Comparison of ENCODE assay signal across 26 cellular contexts in the genomic region with DNA sequence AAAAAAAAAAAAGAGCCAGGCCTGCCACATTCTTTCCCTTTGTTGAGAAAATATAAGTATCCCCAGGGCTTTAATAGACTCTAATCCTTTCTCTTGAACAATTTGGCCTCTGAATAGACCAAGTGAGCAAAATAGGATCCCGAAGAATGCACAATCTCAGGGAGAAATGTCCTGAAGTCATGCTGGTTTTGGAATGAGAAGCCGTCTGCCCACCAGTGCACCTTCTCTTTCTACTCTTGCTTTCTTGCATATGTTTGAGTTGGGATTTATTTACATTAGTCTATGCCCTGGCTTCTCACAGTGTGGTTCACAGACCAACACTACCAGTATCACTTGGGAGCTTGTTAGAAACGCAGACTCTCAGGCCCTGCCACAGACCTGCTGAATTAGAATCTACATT.
"Had no signal": no experiment of that assay in that cellular context is flagged by ENCODE, and none has a peak within 500 bp of the region (broad histone marks: within the 10 kb centered on the region; RNA-seq: fewer than 3 reads in every experiment).

No MANE protein-coding gene starts in this region.

- H3K4me3 Mint-ChIP-seq: activated CD4-positive, alpha-beta memory T cell treated with anti-CD3 and anti-CD28 coated beads, Interleukin-2, amount 10 ng/mL, durations not matched to agents 7 days and 5 days; activated CD4-positive, alpha-beta T cell treated with anti-CD3 and anti-CD28 coated beads for 36 hours; activated naive CD4-positive, alpha-beta T cell treated with anti-CD3 and anti-CD28 coated beads, Interleukin-2, amount 10 ng/mL, durations not matched to agents 7 days and 5 days; activated naive CD8-positive, alpha-beta T cell treated with anti-CD3 and anti-CD28 coated beads for 36 hours; T-cell had no signal

- H3K27ac Mint-ChIP-seq: activated CD4-positive, alpha-beta memory T cell treated with anti-CD3 and anti-CD28 coated beads, Interleukin-2, amount 10 ng/mL, durations not matched to agents 7 days and 5 days; activated CD4-positive, alpha-beta T cell treated with anti-CD3 and anti-CD28 coated beads for 36 hours; activated naive CD4-positive, alpha-beta T cell treated with anti-CD3 and anti-CD28 coated beads, Interleukin-2, amount 10 ng/mL, durations not matched to agents 7 days and 5 days; activated naive CD8-positive, alpha-beta T cell treated with anti-CD3 and anti-CD28 coated beads for 36 hours; activated T-helper 2 cell treated with anti-CD3 and anti-CD28 coated beads, Interferon-gamma antibody, Interleukin-2, Interleukin-4, amounts not matched to agents 10 μg/mL and 5 μg/mL and 100 μg/mL, durations not matched to agents 14 hours and 24 hours and 36 hours; T-cell had no signal

- H3K4me1 Mint-ChIP-seq: activated CD4-positive, alpha-beta memory T cell treated with anti-CD3 and anti-CD28 coated beads, Interleukin-2, amount 10 ng/mL, durations not matched to agents 7 days and 5 days; activated CD4-positive, alpha-beta T cell treated with anti-CD3 and anti-CD28 coated beads for 36 hours; activated naive CD4-positive, alpha-beta T cell treated with anti-CD3 and anti-CD28 coated beads, Interleukin-2, amount 10 ng/mL, durations not matched to agents 7 days and 5 days; activated naive CD8-positive, alpha-beta T cell treated with anti-CD3 and anti-CD28 coated beads for 36 hours; T-cell had no signal

- H3K4me3 ChIP-seq: K562, SK-N-MC had no signal

- H3K36me3 Mint-ChIP-seq: activated naive CD4-positive, alpha-beta T cell treated with anti-CD3 and anti-CD28 coated beads, Interleukin-2, amount 10 ng/mL, durations not matched to agents 7 days and 5 days; activated naive CD8-positive, alpha-beta T cell treated with anti-CD3 and anti-CD28 coated beads for 36 hours; T-cell had no signal

- FAIRE-seq: K562, TTC549 had no signal

- DNase-seq: activated CD4-positive, alpha-beta memory T cell treated with anti-CD3 and anti-CD28 coated beads, Interleukin-2, amount 10 ng/mL, durations not matched to agents 7 days and 5 days; activated CD4-positive, alpha-beta T cell treated with anti-CD3 and anti-CD28 coated beads for 36 hours; activated CD4-positive, alpha-beta T cell treated with anti-CD3 and anti-CD28 coated beads, Interleukin-2, amount 50 U/mL, for 1 hour; activated CD4-positive, CD25-positive, alpha-beta regulatory T cell; activated gamma-delta T cell treated with Interleukin-2 at 50 U/mL for 16 hours; activated naive CD4-positive, alpha-beta T cell treated with anti-CD3 and anti-CD28 coated beads, Interleukin-2, amount 10 ng/mL, durations not matched to agents 7 days and 5 days; activated naive CD8-positive, alpha-beta T cell treated with anti-CD3 and anti-CD28 coated beads for 36 hours; activated T-cell treated with anti-CD3 and anti-CD28 coated beads for 4 hours; activated T-cell treated with anti-CD3 and anti-CD28 coated beads, Interleukin-2, amount 50 U/mL, for 48 hours; Karpas-422; NCI-H1105 treated with DMSO at 0.1 percent for 48 hours; NCI-H146; NCI-H187 treated with DMSO at 0.1 percent for 48 hours; NCI-H2081 treated with DMSO at 0.1 percent for 48 hours; NCI-H2171 treated with DMSO at 0.1 percent for 48 hours; NCI-H226; NCI-H526; OCI-M1; RPMI8226; T-cell; T-helper 2 cell; T1000 had no signal

- H3K9me3 Mint-ChIP-seq: activated CD4-positive, alpha-beta memory T cell treated with anti-CD3 and anti-CD28 coated beads, Interleukin-2, amount 10 ng/mL, durations not matched to agents 7 days and 5 days; activated naive CD4-positive, alpha-beta T cell treated with anti-CD3 and anti-CD28 coated beads, Interleukin-2, amount 10 ng/mL, durations not matched to agents 7 days and 5 days; activated naive CD8-positive, alpha-beta T cell treated with anti-CD3 and anti-CD28 coated beads for 36 hours; activated T-helper 2 cell treated with anti-CD3 and anti-CD28 coated beads, Interferon-gamma antibody, Interleukin-2, Interleukin-4, amounts not matched to agents 10 μg/mL and 5 μg/mL and 100 μg/mL, durations not matched to agents 14 hours and 24 hours and 36 hours; T-cell had no signal

- H3K27ac ChIP-seq: SK-N-MC had no signal
